1 cellular context compared by ENCODE assay signal in the genomic region with DNA sequence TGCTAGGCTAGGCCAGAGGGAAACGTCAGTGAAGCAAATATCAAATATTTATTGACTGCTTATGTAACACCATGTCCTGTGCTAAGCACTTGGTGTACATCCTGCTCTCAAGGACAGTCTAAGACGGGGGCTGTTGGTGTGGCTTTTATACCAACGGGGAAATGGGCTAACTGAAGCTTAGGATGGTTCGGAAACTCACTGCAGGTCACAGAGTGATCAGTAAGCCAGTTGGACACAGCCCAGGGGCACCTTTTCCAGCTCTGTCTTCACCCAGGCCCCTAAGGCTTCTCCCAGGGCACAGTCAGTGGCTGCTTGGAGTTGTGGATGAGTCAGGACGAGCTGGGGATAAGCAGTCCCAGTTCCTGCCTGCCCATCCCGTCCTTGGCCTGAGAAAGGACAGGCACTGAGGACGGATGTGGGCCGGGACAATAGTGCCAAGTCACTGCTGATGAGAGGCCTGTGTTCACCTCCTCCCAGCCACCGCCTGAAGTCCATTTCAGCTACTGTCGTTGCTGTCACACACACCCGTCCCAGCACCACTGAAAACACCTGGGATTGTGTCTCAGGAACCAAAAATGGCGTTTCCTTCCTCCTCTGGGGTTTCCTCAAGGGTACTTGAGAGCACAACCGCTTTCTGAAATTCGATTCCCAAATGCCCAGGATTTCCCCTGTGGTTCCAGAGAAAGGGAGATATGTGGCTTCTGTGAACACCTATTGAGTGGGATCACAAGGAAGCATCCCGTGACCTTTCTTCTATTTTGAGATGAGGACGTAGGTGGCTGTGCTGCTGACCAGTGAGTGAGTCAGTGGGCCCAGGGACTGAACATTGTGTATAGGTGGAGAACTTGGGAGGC.
TF ChIP-seq lines count a peak whose summit lies in the region.

No MANE protein-coding gene starts in this region.

TF ChIP-seq in HepG2, 621 proteins besides CTCF, POLR2A, EP300 and RAD21 (continued from another document and continues in another):
- TF ChIP-seq, protein P1, sequence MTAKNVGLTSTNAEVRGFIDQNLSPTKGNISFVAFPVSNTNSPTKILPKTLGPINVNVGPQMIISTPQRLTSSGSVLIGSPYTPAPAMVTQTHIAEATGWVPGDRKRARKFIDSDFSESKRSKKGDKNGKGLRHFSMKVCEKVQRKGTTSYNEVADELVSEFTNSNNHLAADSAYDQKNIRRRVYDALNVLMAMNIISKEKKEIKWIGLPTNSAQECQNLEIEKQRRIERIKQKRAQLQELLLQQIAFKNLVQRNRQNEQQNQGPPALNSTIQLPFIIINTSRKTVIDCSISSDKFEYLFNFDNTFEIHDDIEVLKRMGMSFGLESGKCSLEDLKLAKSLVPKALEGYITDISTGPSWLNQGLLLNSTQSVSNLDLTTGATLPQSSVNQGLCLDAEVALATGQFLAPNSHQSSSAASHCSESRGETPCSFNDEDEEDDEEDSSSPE (CRISPR knock-in tag; IDR thresholded peaks at IDR 0.05) = no peak
- peak; percentile 45 for TF ChIP-seq ASH2L (IDR thresholded peaks at IDR 0.05; ENCODE audit: insufficient read length, low read depth, low read length)
- TF ChIP-seq ZNF562 (CRISPR knock-in tag; IDR thresholded peaks at IDR 0.05; ENCODE audit: borderline replicate concordance) = no peak
- TF ChIP-seq, protein P2, sequence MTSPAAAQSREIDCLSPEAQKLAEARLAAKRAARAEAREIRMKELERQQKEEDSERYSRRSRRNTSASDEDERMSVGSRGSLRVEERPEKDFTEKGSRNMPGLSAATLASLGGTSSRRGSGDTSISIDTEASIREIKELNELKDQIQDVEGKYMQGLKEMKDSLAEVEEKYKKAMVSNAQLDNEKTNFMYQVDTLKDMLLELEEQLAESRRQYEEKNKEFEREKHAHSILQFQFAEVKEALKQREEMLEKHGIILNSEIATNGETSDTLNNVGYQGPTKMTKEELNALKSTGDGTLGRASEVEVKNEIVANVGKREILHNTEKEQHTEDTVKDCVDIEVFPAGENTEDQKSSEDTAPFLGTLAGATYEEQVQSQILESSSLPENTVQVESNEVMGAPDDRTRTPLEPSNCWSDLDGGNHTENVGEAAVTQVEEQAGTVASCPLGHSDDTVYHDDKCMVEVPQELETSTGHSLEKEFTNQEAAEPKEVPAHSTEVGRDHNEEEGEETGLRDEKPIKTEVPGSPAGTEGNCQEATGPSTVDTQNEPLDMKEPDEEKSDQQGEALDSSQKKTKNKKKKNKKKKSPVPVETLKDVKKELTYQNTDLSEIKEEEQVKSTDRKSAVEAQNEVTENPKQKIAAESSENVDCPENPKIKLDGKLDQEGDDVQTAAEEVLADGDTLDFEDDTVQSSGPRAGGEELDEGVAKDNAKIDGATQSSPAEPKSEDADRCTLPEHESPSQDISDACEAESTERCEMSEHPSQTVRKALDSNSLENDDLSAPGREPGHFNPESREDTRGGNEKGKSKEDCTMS (CRISPR knock-in tag; conservative IDR thresholded peaks at IDR 0.05) = no peak
- no peak for TF ChIP-seq PHF21A (CRISPR knock-in tag; IDR thresholded peaks at IDR 0.05)
- no peak for TF ChIP-seq MBNL3 (CRISPR knock-in tag; conservative IDR thresholded peaks at IDR 0.05)
- no peak for TF ChIP-seq NCOA5 (CRISPR knock-in tag; IDR thresholded peaks at IDR 0.05)
- TF ChIP-seq, protein P3, sequence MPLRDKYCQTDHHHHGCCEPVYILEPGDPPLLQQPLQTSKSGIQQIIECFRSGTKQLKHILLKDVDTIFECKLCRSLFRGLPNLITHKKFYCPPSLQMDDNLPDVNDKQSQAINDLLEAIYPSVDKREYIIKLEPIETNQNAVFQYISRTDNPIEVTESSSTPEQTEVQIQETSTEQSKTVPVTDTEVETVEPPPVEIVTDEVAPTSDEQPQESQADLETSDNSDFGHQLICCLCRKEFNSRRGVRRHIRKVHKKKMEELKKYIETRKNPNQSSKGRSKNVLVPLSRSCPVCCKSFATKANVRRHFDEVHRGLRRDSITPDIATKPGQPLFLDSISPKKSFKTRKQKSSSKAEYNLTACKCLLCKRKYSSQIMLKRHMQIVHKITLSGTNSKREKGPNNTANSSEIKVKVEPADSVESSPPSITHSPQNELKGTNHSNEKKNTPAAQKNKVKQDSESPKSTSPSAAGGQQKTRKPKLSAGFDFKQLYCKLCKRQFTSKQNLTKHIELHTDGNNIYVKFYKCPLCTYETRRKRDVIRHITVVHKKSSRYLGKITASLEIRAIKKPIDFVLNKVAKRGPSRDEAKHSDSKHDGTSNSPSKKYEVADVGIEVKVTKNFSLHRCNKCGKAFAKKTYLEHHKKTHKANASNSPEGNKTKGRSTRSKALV (CRISPR knock-in tag; IDR thresholded peaks at IDR 0.05) = no peak
- TF ChIP-seq KLF9 (CRISPR knock-in tag; IDR thresholded peaks at IDR 0.05; ENCODE audit: low read depth) = no peak
- TF ChIP-seq GABPA (IDR thresholded peaks at IDR 0.05; ENCODE audit: low read depth, low read length) = no peak
- TF ChIP-seq GABPA (CRISPR knock-in tag; IDR thresholded peaks at IDR 0.05; ENCODE audit: low read depth) = 0 out of 2 replicates have a peak, but pooled peaks have one; percentile 17
- TF ChIP-seq, protein P4, sequence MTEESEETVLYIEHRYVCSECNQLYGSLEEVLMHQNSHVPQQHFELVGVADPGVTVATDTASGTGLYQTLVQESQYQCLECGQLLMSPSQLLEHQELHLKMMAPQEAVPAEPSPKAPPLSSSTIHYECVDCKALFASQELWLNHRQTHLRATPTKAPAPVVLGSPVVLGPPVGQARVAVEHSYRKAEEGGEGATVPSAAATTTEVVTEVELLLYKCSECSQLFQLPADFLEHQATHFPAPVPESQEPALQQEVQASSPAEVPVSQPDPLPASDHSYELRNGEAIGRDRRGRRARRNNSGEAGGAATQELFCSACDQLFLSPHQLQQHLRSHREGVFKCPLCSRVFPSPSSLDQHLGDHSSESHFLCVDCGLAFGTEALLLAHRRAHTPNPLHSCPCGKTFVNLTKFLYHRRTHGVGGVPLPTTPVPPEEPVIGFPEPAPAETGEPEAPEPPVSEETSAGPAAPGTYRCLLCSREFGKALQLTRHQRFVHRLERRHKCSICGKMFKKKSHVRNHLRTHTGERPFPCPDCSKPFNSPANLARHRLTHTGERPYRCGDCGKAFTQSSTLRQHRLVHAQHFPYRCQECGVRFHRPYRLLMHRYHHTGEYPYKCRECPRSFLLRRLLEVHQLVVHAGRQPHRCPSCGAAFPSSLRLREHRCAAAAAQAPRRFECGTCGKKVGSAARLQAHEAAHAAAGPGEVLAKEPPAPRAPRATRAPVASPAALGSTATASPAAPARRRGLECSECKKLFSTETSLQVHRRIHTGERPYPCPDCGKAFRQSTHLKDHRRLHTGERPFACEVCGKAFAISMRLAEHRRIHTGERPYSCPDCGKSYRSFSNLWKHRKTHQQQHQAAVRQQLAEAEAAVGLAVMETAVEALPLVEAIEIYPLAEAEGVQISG (CRISPR knock-in tag; IDR thresholded peaks at IDR 0.05) = peak; percentile 23; the same call in 1 of the 2 replicates
- peak; percentile 30; the same call in 1 of the 2 replicates for TF ChIP-seq RARA (CRISPR knock-in tag; IDR thresholded peaks at IDR 0.05)
- TF ChIP-seq HMG20A (CRISPR knock-in tag; IDR thresholded peaks at IDR 0.05; ENCODE audit: borderline replicate concordance) = peak; percentile 20; the same call in 1 of the 2 replicates
- TF ChIP-seq IRF2 (CRISPR knock-in tag; IDR thresholded peaks at IDR 0.05) = 0 out of 2 replicates have a peak, but pooled peaks have one; percentile 36
- no peak for TF ChIP-seq TRIM24 (CRISPR knock-in tag; IDR thresholded peaks at IDR 0.05)
- TF ChIP-seq, protein P5, sequence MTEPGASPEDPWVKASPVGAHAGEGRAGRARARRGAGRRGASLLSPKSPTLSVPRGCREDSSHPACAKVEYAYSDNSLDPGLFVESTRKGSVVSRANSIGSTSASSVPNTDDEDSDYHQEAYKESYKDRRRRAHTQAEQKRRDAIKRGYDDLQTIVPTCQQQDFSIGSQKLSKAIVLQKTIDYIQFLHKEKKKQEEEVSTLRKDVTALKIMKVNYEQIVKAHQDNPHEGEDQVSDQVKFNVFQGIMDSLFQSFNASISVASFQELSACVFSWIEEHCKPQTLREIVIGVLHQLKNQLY (CRISPR knock-in tag; IDR thresholded peaks at IDR 0.05) = no peak
- TF ChIP-seq U2AF1 (optimal IDR thresholded peaks at IDR 0.05; ENCODE audit: low read depth, low read length) = no peak
- no peak for TF ChIP-seq CCAR2 (optimal IDR thresholded peaks at IDR 0.05; ENCODE audit: low read depth, low read length)
- TF ChIP-seq TGIF2 (CRISPR knock-in tag; IDR thresholded peaks at IDR 0.05) = peak; percentile 55; the same call in 1 of the 2 replicates
- no peak for TF ChIP-seq TBX3 (IDR thresholded peaks at IDR 0.05; ENCODE audit: borderline replicate concordance)
- no peak for TF ChIP-seq TCF12 (IDR thresholded peaks at IDR 0.05)
- TF ChIP-seq TCF12 (CRISPR knock-in tag; IDR thresholded peaks at IDR 0.05) = no peak
- no peak for TF ChIP-seq TAF15 (IDR thresholded peaks at IDR 0.05; ENCODE audit: low read depth, low read length, poor library complexity, severe bottlenecking)
- TF ChIP-seq, protein P6, sequence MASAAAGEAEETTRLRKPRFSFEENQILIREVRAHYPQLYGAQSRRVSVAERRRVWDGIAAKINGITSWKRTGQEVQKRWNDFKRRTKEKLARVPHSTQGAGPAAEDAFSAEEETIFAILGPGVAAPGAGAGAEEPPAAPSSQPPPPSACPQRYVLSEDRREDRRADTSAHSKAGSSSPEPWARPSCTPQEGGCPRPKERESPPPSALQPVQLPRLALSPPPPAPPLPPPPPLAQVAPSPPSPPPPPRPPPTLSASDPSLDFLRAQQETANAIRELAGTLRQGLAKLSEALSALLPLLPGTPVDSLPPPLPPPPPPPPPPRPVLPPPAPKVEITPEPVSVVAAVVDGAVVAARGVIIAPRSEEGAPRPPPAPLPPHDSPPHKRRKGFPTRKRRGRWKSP (CRISPR knock-in tag; IDR thresholded peaks at IDR 0.05) = no peak
- TF ChIP-seq, protein P7, sequence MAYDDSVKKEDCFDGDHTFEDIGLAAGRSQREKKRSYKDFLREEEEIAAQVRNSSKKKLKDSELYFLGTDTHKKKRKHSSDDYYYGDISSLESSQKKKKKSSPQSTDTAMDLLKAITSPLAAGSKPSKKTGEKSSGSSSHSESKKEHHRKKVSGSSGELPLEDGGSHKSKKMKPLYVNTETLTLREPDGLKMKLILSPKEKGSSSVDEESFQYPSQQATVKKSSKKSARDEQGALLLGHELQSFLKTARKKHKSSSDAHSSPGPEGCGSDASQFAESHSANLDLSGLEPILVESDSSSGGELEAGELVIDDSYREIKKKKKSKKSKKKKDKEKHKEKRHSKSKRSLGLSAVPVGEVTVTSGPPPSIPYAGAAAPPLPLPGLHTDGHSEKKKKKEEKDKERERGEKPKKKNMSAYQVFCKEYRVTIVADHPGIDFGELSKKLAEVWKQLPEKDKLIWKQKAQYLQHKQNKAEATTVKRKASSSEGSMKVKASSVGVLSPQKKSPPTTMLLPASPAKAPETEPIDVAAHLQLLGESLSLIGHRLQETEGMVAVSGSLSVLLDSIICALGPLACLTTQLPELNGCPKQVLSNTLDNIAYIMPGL (CRISPR knock-in tag; IDR thresholded peaks at IDR 0.05; ENCODE audit: borderline replicate concordance in 1 of 2, low read depth in 1 of 2) = 0 out of 4 replicates have a peak, but pooled peaks of 1 of the 2 experiments have one; percentile 17
- peak; percentile 67 for TF ChIP-seq XRCC5 (optimal IDR thresholded peaks at IDR 0.05; ENCODE audit: low read length)
- TF ChIP-seq RXRB (CRISPR knock-in tag; IDR thresholded peaks at IDR 0.05; ENCODE audit: borderline replicate concordance) = peak; percentile 52; the same call in 1 of the 2 replicates
- TF ChIP-seq ZNF558 (CRISPR knock-in tag; IDR thresholded peaks at IDR 0.05; ENCODE audit: borderline replicate concordance) = no peak
- TF ChIP-seq, protein P8, sequence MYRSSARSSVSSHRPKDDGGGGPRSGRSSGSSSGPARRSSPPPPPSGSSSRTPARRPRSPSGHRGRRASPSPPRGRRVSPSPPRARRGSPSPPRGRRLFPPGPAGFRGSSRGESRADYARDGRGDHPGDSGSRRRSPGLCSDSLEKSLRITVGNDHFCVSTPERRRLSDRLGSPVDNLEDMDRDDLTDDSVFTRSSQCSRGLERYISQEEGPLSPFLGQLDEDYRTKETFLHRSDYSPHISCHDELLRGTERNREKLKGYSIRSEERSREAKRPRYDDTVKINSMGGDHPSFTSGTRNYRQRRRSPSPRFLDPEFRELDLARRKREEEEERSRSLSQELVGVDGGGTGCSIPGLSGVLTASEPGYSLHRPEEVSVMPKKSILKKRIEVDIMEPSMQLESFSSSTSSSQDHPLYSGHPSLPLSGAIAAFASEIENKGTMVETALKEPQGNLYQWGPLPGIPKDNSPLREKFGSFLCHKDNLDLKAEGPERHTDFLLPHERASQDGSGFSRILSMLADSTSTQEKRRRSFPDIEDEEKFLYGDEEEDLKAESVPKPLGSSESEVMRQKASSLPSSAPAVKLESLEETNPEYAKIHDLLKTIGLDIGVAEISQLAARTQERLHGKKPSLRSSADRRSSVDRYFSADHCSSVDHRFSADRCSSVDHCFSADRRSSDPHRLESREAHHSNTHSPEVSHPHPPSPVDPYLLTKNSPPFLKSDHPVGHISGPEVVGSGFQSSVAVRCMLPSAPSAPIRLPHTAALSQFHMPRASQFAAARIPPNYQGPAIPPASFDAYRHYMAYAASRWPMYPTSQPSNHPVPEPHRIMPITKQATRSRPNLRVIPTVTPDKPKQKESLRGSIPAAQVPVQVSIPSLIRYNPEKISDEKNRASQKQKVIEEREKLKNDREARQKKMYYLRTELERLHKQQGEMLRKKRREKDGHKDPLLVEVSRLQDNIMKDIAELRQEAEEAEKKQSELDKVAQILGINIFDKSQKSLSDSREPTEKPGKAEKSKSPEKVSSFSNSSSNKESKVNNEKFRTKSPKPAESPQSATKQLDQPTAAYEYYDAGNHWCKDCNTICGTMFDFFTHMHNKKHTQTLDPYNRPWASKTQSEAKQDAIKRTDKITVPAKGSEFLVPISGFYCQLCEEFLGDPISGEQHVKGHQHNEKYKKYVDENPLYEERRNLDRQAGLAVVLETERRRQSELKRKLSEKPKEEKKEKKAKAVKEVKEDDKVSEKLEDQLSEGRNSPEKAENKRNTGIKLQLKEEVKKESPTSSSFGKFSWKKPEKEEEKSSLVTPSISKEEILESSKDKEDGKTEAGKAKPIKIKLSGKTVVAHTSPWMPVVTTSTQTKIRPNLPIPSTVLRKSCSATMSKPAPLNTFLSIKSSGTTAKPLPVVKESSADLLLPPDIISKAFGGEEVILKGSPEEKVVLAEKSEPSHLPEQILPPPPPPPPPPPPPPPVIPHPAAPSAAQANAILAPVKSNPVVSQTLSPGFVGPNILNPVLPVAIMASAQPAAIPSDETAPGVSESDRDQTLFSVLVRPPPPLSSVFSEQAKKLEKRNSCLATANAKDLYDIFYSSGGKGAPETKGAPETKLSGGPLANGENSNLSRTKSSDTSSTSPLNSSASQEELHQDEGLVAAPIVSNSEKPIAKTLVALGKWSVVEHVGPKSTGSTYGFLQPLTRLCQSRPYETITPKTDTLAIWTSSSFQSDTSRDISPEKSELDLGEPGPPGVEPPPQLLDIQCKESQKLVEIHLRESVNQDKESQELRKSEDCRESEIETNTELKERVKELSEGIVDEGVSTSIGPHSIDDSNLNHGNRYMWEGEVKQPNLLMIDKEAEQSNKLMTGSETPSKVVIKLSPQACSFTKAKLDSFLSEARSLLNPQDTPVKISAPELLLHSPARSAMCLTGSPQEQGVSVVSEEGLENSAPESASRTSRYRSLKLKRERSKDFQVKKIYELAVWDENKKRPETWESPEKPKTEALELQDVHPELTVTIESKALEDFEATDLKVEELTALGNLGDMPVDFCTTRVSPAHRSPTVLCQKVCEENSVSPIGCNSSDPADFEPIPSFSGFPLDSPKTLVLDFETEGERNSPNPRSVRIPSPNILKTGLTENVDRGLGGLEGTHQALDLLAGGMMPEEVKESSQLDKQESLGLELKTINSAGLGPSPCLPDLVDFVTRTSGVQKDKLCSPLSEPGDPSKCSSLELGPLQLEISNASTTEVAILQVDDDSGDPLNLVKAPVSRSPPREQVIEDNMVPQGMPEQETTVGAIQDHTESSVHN (CRISPR knock-in tag; IDR thresholded peaks at IDR 0.05) = no peak
- no peak for TF ChIP-seq THYN1 (CRISPR knock-in tag; IDR thresholded peaks at IDR 0.05; ENCODE audit: borderline replicate concordance, low read depth)
- TF ChIP-seq ZNF816 (CRISPR knock-in tag; IDR thresholded peaks at IDR 0.05; ENCODE audit: borderline replicate concordance) = no peak
